ENCODE assay signal across 21 cellular contexts in the genomic region with DNA sequence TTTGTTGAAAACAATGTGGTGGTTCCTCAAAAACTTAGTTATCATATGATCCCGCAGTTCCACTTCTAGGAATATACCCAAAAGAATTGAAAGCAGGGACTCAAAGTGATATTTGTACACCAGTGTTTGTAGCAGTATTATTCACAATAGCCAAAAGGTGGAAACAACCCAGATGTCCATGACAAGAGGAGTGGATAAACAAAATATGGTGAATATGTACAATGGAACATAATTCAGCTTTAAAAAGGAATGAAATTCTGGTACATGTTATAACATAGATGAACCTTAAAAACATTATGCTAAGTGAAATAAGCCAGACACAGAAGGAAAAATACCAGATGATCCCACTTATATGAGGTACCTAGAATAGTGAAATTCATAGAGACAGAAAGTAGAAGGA. TPM values are rescaled to one million over a fixed set of nuclear protein-coding genes. Genes with fewer than 3 reads are reported as not detected.
DNase-seq lines count a peak whose midpoint lies in the region; ATAC-seq and TF ChIP-seq lines count a peak whose summit lies in the region.
"Had no signal": no experiment of that assay in that cellular context is flagged by ENCODE, and none has a peak within 500 bp of the region (broad histone marks: within the 10 kb centered on the region; RNA-seq: fewer than 3 reads in every experiment).

No MANE protein-coding gene starts in this region.

- H4K20me1 ChIP-seq in BLaER1: 0 out of 2 replicates have a peak, but pooled peaks cover 10% of the 10 kb centered on the region

- DNase-seq in CD4-positive, alpha-beta memory T cell: no peak
- no peak for DNase-seq in activated T-helper 1 cell treated with anti-CD3 and anti-CD28 coated beads, Interleukin-12 subunit alpha, Interleukin-12 subunit beta, Interleukin-2, Interleukin-4 antibody, amounts not matched to agents 30 ng/mL and 10 ng/mL and 1 ng/mL, durations not matched to agents 14 hours and 24 hours and 36 hours (ENCODE audit: low spot score)
- DNase-seq in DMS153 (lab: John Stamatoyannopoulos, UW): no peak
- no peak for DNase-seq in GM19238 (ENCODE audit: insufficient read length, low spot score)
- DNase-seq: gastrocnemius medialis, GF-D8, hippocampal formation, NCI-H1092, NCI-H187 treated with DMSO at 0.1 percent for 48 hours, NCI-H748 treated with DMSO at 0.1 percent for 48 hours, pancreas had no signal

- H3K36me3 ChIP-seq in BLaER1: 0 out of 2 replicates have a peak, but pooled peaks cover 6% of the 10 kb centered on the region
- no peaks in the 10 kb centered on the region for H3K36me3 ChIP-seq in CD4-positive, alpha-beta memory T cell (ENCODE audit: insufficient read depth, low read length)
- H3K36me3 ChIP-seq: gastrocnemius medialis, pancreas, suprapubic skin, uterus had no signal

- peaks cover 15 to 38% of the 10 kb centered on the region in 2 donors for H3K36me3 Mint-ChIP-seq in CD4-positive, alpha-beta memory T cell
- peaks cover 19% of the 10 kb centered on the region for H3K36me3 Mint-ChIP-seq in activated T-helper 1 cell treated with anti-CD3 and anti-CD28 coated beads, Interleukin-12 subunit alpha, Interleukin-12 subunit beta, Interleukin-2, Interleukin-4 antibody, amounts not matched to agents 30 ng/mL and 10 ng/mL and 1 ng/mL, durations not matched to agents 14 hours and 24 hours and 36 hours (ENCODE audit: low read depth)
- no peaks in the 10 kb centered on the region for H3K36me3 Mint-ChIP-seq in nephron (ENCODE audit: low read depth)
- H3K36me3 Mint-ChIP-seq: WTC11 had no signal

- 0 out of 2 replicates have a peak overlapping the region, but pooled peaks have one; percentile 77 for H3K27ac ChIP-seq in BLaER1
- H3K27ac ChIP-seq in CD4-positive, alpha-beta memory T cell (ENCODE audit: low read depth, low read length): no peak overlapping the region
- H3K27ac ChIP-seq: coronary artery, pancreas, right atrium auricular region, suprapubic skin, uterus had no signal

- H3K9me3 Mint-ChIP-seq in CD4-positive, alpha-beta memory T cell: peaks cover 0 to 8% (median 0%) of the 10 kb centered on the region in 8 donors
- no peaks in the 10 kb centered on the region for H3K9me3 Mint-ChIP-seq in activated T-helper 1 cell treated with anti-CD3 and anti-CD28 coated beads, Interleukin-12 subunit alpha, Interleukin-12 subunit beta, Interleukin-2, Interleukin-4 antibody, amounts not matched to agents 30 ng/mL and 10 ng/mL and 1 ng/mL, durations not matched to agents 14 hours and 24 hours and 36 hours
- no peaks in the 10 kb centered on the region for H3K9me3 Mint-ChIP-seq in nephron
- H3K9me3 Mint-ChIP-seq: WTC11 had no signal

- peak overlapping the region in 5 of 8 donors; percentile 16 to 63 (median 23) for H3K4me3 Mint-ChIP-seq in CD4-positive, alpha-beta memory T cell
- H3K4me3 Mint-ChIP-seq in activated T-helper 1 cell treated with anti-CD3 and anti-CD28 coated beads, Interleukin-12 subunit alpha, Interleukin-12 subunit beta, Interleukin-2, Interleukin-4 antibody, amounts not matched to agents 30 ng/mL and 10 ng/mL and 1 ng/mL, durations not matched to agents 14 hours and 24 hours and 36 hours: no peak overlapping the region
- no peak overlapping the region for H3K4me3 Mint-ChIP-seq in nephron
- H3K4me3 Mint-ChIP-seq: WTC11 had no signal

- intact Hi-C loops in CD4-positive, alpha-beta memory T cell (cut with micrococcal nuclease): no loop called here
- intact Hi-C loops in activated T-helper 1 cell treated with anti-CD3 and anti-CD28 coated beads, Interleukin-12 subunit alpha, Interleukin-12 subunit beta, Interleukin-2, Interleukin-4 antibody, amounts not matched to agents 30 ng/mL and 10 ng/mL and 1 ng/mL, durations not matched to agents 14 hours and 24 hours and 36 hours (cut with micrococcal nuclease): no loop called here

- POLR2A ChIA-PET in CD4-positive, alpha-beta memory T cell (lab: Charles Lee; ENCODE audit: partially characterized antibody): interaction anchor here (24.7 kb wide), 1 partner anchor 26 kb away, joined by 1580 read pairs; a partner anchor contains a TSS

- peaks cover 99% of the 10 kb centered on the region for H3K4me1 ChIP-seq in BLaER1
- H3K4me1 ChIP-seq in CD4-positive, alpha-beta memory T cell (ENCODE audit: insufficient read depth, low read length): peaks cover 100% of the 10 kb centered on the region

- TF ChIP-seq CTCF in nephron (IDR thresholded peaks at IDR 0.05; ENCODE audit: unreplicated experiment in 3 of 3): no peak

- no peak overlapping the region for H3K9ac ChIP-seq in BLaER1

- H3K4me3 ChIP-seq in BLaER1: no peak overlapping the region
- no peak overlapping the region for H3K4me3 ChIP-seq in CD4-positive, alpha-beta memory T cell (ENCODE audit: low read length in 2 of 2)
- H3K4me3 ChIP-seq: coronary artery, gastrocnemius medialis, pancreas, right atrium auricular region, suprapubic skin, uterus had no signal

- peak overlapping the region; percentile 94 for H3K4me2 ChIP-seq in BLaER1

- H3K27me3 Mint-ChIP-seq in CD4-positive, alpha-beta memory T cell: no peaks in the 10 kb centered on the region
- no peaks in the 10 kb centered on the region for H3K27me3 Mint-ChIP-seq in activated T-helper 1 cell treated with anti-CD3 and anti-CD28 coated beads, Interleukin-12 subunit alpha, Interleukin-12 subunit beta, Interleukin-2, Interleukin-4 antibody, amounts not matched to agents 30 ng/mL and 10 ng/mL and 1 ng/mL, durations not matched to agents 14 hours and 24 hours and 36 hours (ENCODE audit: insufficient read depth)
- no peaks in the 10 kb centered on the region for H3K27me3 Mint-ChIP-seq in nephron (ENCODE audit: low read depth)

- H3K9me3 ChIP-seq in BLaER1: no peaks in the 10 kb centered on the region
- H3K9me3 ChIP-seq in CD4-positive, alpha-beta memory T cell (ENCODE audit: control insufficient read depth in 1 of 2, low read length in 2 of 2): no peaks in the 10 kb centered on the region
- H3K9me3 ChIP-seq: gastrocnemius medialis, pancreas, right atrium auricular region, suprapubic skin, uterus had no signal

- peak overlapping the region in 6 of 7 donors; percentile 62 to 99 (median 85) for H3K27ac Mint-ChIP-seq in CD4-positive, alpha-beta memory T cell
- peak overlapping the region; percentile 55 for H3K27ac Mint-ChIP-seq in activated T-helper 1 cell treated with anti-CD3 and anti-CD28 coated beads, Interleukin-12 subunit alpha, Interleukin-12 subunit beta, Interleukin-2, Interleukin-4 antibody, amounts not matched to agents 30 ng/mL and 10 ng/mL and 1 ng/mL, durations not matched to agents 14 hours and 24 hours and 36 hours
- peak overlapping the region in 2 of 3 experiments; percentile 15 to 68 for H3K27ac Mint-ChIP-seq in nephron
- H3K27ac Mint-ChIP-seq: WTC11 had no signal

- no peak for ATAC-seq in HG02884 (IDR thresholded peaks at IDR 0.05; ENCODE audit: unreplicated experiment)
- ATAC-seq: gastrocnemius medialis, left lobe of liver, pancreas, SK-N-SH treated with all-trans-retinoic acid at 6 μM for 48 hours, WTC11 had no signal

- H3K27me3 ChIP-seq in BLaER1: no peaks in the 10 kb centered on the region
- H3K27me3 ChIP-seq in CD4-positive, alpha-beta memory T cell (ENCODE audit: insufficient read depth, low read length): no peaks in the 10 kb centered on the region
- H3K27me3 ChIP-seq: gastrocnemius medialis, pancreas, right atrium auricular region, suprapubic skin, uterus had no signal

- peaks cover 76 to 100% (median 91%) of the 10 kb centered on the region in 4 donors for H3K4me1 Mint-ChIP-seq in CD4-positive, alpha-beta memory T cell
- H3K4me1 Mint-ChIP-seq in activated T-helper 1 cell treated with anti-CD3 and anti-CD28 coated beads, Interleukin-12 subunit alpha, Interleukin-12 subunit beta, Interleukin-2, Interleukin-4 antibody, amounts not matched to agents 30 ng/mL and 10 ng/mL and 1 ng/mL, durations not matched to agents 14 hours and 24 hours and 36 hours (ENCODE audit: low read depth): peaks cover 97% of the 10 kb centered on the region
- peaks cover 48% of the 10 kb centered on the region for H3K4me1 Mint-ChIP-seq in nephron

- CTCF ChIA-PET in CD4-positive, alpha-beta memory T cell (lab: Charles Lee; ENCODE audit: partially characterized antibody): interaction anchor here (6.0 to 7.1 kb wide), 2 partner anchors 36 to 41 kb away, joined by 37 to 73 read pairs; no protein-coding TSS in a partner anchor

RNA-seq across cellular contexts. Expression of a gene that starts 28.9 kb away (rescaled TPM):
- 100 to 1,000 TPM; 192 to 202 TPM for total RNA-seq in CD4-positive, alpha-beta memory T cell
- 100 to 1,000 TPM; 192 to 237 TPM for polyA plus RNA-seq in CD4-positive, alpha-beta memory T cell
- total RNA-seq in activated T-helper 1 cell treated with anti-CD3 and anti-CD28 coated beads, Interleukin-12 subunit alpha, Interleukin-12 subunit beta, Interleukin-2, Interleukin-4 antibody, amounts not matched to agents 30 ng/mL and 10 ng/mL and 1 ng/mL, durations not matched to agents 14 hours and 24 hours and 36 hours: 190 and 198 TPM in 2 replicates

Comparison
In these comparisons a context has a peak if more than half of its experiments do, and no peak if none do; other contexts are left out.
1. H3K4me3 Mint-ChIP-seq: peak in CD4-positive, alpha-beta memory T cell (5 of 8); none in activated T-helper 1 cell treated with anti-CD3 and anti-CD28 coated beads, Interleukin-12 subunit alpha, Interleukin-12 subunit beta, Interleukin-2, Interleukin-4 antibody, amounts not matched to agents 30 ng/mL and 10 ng/mL and 1 ng/mL, durations not matched to agents 14 hours and 24 hours and 36 hours (single experiment) and nephron (0 of 3).
2. Peak in every context shown above with its lines, with median percentiles within 50 percentile points of each other: H3K27ac Mint-ChIP-seq.